Comparison of ENCODE assay signal across 1 cellular context in genomic region chr6:13355969-13356368, GRCh38.
TF ChIP-seq lines count a peak whose summit lies in the region.

No MANE protein-coding gene starts in this region.

TF ChIP-seq in GM12878, 131 proteins besides CTCF, POLR2A, EP300 and RAD21 (continued from another document):
- TF ChIP-seq MYB (IDR thresholded peaks at IDR 0.05; ENCODE audit: borderline replicate concordance, low read depth, low read length) (no peak), MTA2 (IDR thresholded peaks at IDR 0.05; ENCODE audit: low read depth) (peak; percentile 65; the same call in 1 of the 2 replicates), PAX5 (IDR thresholded peaks at IDR 0.05; ENCODE audit: borderline replicate concordance, low read depth, low read length) (0 out of 2 replicates have a peak, but pooled peaks have one; percentile 9), RELB (IDR thresholded peaks at IDR 0.05; ENCODE audit: low read depth) (no peak), ATF2 (IDR thresholded peaks at IDR 0.05; ENCODE audit: low read length) (peak; percentile 77; the same call in 1 of the 2 replicates), SP1 (IDR thresholded peaks at IDR 0.05; ENCODE audit: low read depth, low read length) (peak; percentile 32), ETV6 (conservative IDR thresholded peaks at IDR 0.05 in 1 of 2, IDR thresholded peaks at IDR 0.05 in 1 of 2; ENCODE audit: borderline replicate concordance in 1 of 2, low read depth in 1 of 2) (peak in 1 of 2 experiments; percentile 99; a peak in 2 of 4 replicates), HDAC2 (IDR thresholded peaks at IDR 0.05) (no peak), DPF2 (IDR thresholded peaks at IDR 0.05) (peak; percentile 55; the same call in 1 of the 2 replicates), TCF7 (IDR thresholded peaks at IDR 0.05; ENCODE audit: borderline replicate concordance) (peak; percentile 87), FOXM1 (IDR thresholded peaks at IDR 0.05; ENCODE audit: low read depth, low read length) (peak; percentile 91)
